ENCODE assay signal across 21 cellular contexts in the genomic region with DNA sequence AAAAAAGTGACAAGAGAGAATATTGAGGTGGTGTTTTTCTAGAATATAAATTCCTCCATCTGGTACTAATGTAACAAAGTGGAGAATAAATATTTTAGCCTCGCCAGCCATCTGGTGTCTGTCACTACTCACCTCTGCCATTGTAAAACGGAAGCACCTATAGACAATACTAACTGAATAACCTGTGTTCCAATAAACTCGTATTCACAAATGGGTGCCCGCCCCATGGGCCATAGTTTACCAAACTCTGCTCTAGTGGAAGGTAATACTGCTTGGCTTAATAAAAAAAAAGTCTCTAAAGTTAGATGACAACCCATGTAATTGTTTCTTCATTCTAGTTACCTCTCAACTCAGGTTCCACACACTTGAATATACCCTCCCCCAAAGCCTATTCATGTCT. TPM values are rescaled to one million over a fixed set of nuclear protein-coding genes. Genes with fewer than 3 reads are reported as not detected.
DNase-seq lines count a peak whose midpoint lies in the region; ATAC-seq and TF ChIP-seq lines count a peak whose summit lies in the region.
"Had no signal": no experiment of that assay in that cellular context is flagged by ENCODE, and none has a peak within 500 bp of the region (broad histone marks: within the 10 kb centered on the region; RNA-seq: fewer than 3 reads in every experiment).

No MANE protein-coding gene starts in this region.

- DNase-seq in NCI-H2171 (lab: John Stamatoyannopoulos, UW) = peak; percentile 47
- DNase-seq in NCI-H524 treated with DMSO at 0.1 percent for 48 hours (lab: John Stamatoyannopoulos, UW) = peak; percentile 89
- no peak for DNase-seq in left colon
- no peak for DNase-seq in MG63
- no peak for DNase-seq in Peyer's patch
- DNase-seq: C1 segment of cervical spinal cord; Calu3; CD4-positive, alpha-beta memory T cell; COR-L47; DMS53; DMS79 treated with DMSO at 0.1 percent for 48 hours; GF-D8; GM23248; H7; HCEC 1CT had no signal

- intact Hi-C loops in left colon (cut with DNase I, micrococcal nuclease) = no loop called here

- H3K36me3 ChIP-seq in MG63 = peaks cover 22% of the 10 kb centered on the region
- peaks cover 0 to 6% (median 0%) of the 10 kb centered on the region in 3 donors for H3K36me3 ChIP-seq in Peyer's patch

- H3K4me3 ChIP-seq in MG63 = no peak overlapping the region
- H3K4me3 ChIP-seq in Peyer's patch = no peak overlapping the region
- H3K4me3 ChIP-seq: GM23248 had no signal

- no peaks in the 10 kb centered on the region for H3K27me3 ChIP-seq in MG63
- no peaks in the 10 kb centered on the region for H3K27me3 ChIP-seq in Peyer's patch

- TF ChIP-seq POLR2A in Peyer's patch (IDR thresholded peaks at IDR 0.05) = no peak

- H3K27ac ChIP-seq in Peyer's patch = no peak overlapping the region
- H3K27ac ChIP-seq: GM23248 had no signal

- ATAC-seq in left colon = peak; percentile 66
- no peak for ATAC-seq in HG03521 (IDR thresholded peaks at IDR 0.05; ENCODE audit: unreplicated experiment)

- H3K9me3 ChIP-seq in MG63 (no peaks in the 10 kb centered on the region), Peyer's patch (no peaks in the 10 kb centered on the region)

- no peak for TF ChIP-seq CTCF in Peyer's patch (IDR thresholded peaks at IDR 0.05)

- no peaks in the 10 kb centered on the region for H3K4me1 ChIP-seq in Peyer's patch

RNA-seq across cellular contexts. Expression of gene MIS18A, which starts 8.1 kb away (rescaled TPM):
- total RNA-seq in left colon = 1 to 10 TPM; 6.4 to 9.5 TPM
- 14.9 and 20.6 TPM in 2 replicates for total RNA-seq in MG63 (2014; rRNA removed; shearing (Covaris generic); ENCODE audit: low replicate concordance)
- total RNA-seq in Peyer's patch = 1 to 10 TPM; 1.9 to 4.1 (median 2.7) TPM

RNA-seq across cellular contexts. Expression of gene MRAP, which starts 27.9 kb away (rescaled TPM):
- not detected for total RNA-seq in left colon
- total RNA-seq in MG63 (2014; rRNA removed; shearing (Covaris generic); ENCODE audit: low replicate concordance) = not detected in 2 replicates
- total RNA-seq in Peyer's patch = not detected
- total RNA-seq: A172; A673; Calu3; CD4-positive, alpha-beta memory T cell; Daoy; G401; GM23248; H1; H7 had no signal

Comparison
In these comparisons a context has a peak if more than half of its experiments do, and no peak if none do; other contexts are left out.
1. DNase-seq: peak in NCI-H2171 (single experiment) and NCI-H524 treated with DMSO at 0.1 percent for 48 hours (single experiment); none in left colon (0 of 2), MG63 (single experiment) and Peyer's patch (0 of 3).